24 cellular contexts compared by ENCODE assay signal in the genomic region with DNA sequence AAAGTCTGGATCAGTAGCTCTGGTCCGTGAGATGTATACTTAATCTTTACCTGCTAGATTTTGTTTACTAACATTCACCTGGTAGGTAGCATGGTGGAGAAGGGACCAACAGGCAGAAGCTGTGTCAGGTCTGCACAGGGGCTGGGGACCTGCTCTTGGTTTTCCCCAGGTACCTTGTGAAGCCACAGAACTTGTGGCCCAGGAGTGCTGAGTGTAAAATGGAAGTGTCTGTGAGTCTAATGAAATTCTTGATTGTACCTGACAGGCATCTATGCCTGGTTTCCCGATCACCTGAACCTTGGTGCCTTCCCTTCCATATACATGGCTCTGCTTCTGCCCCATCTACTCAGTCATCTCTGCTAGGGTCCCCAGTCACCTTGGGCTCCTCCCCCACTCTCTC.
"Had no signal": no experiment of that assay in that cellular context is flagged by ENCODE, and none has a peak within 500 bp of the region (broad histone marks: within the 10 kb centered on the region; RNA-seq: fewer than 3 reads in every experiment).

No MANE protein-coding gene starts in this region.

- H3K27ac ChIP-seq: heart left ventricle, hepatocyte, prostate gland, sigmoid colon, stomach, thyroid gland, vagina had no signal

- H3K9me3 ChIP-seq: heart left ventricle, prostate gland, sigmoid colon, stomach, thyroid gland, vagina had no signal

- H3K79me2 ChIP-seq: hepatocyte had no signal

- H3K36me3 ChIP-seq: prostate gland had no signal

- H2AFZ ChIP-seq: hepatocyte had no signal

- H3K4me3 ChIP-seq: heart left ventricle, hepatocyte, prostate gland, sigmoid colon, stomach, thyroid gland, vagina had no signal

- H3K4me2 ChIP-seq: hepatocyte had no signal

- ATAC-seq: heart left ventricle; left lobe of liver; naive thymus-derived CD8-positive, alpha-beta T cell; right cardiac atrium; stimulated activated effector memory CD8-positive, alpha-beta T cell treated with anti-CD3 and anti-CD28 coated beads, Interleukin-12 subunit alpha, Interleukin-12 subunit beta, amount 100 ng/mL, for 72 hours had no signal

- H3K4me1 ChIP-seq: prostate gland, thyroid gland had no signal

- DNase-seq: effector CD8-positive, alpha-beta T cell; erythroblast; heart left ventricle; kidney; mesendoderm; midbrain; naive thymus-derived CD8-positive, alpha-beta T cell; nephron progenitor cell; nucleus accumbens; right cardiac atrium; sigmoid colon; stimulated activated CD4-positive, alpha-beta T cell treated with anti-CD3 and anti-CD28 coated beads, Interleukin-2, amount 100 ng/mL, for 24 hours; stimulated activated CD4-positive, alpha-beta T cell treated with anti-CD3 and anti-CD28 coated beads, Interleukin-4, amount 100 ng/mL, for 24 hours; stimulated activated naive CD4-positive, alpha-beta T cell treated with Interleukin-2 at 50 U/mL for 16 hours; stomach; thyroid gland; trophoblast cell had no signal

- FAIRE-seq: endothelial cell of umbilical vein, frontal cortex, kidney had no signal

- H3K27me3 ChIP-seq: heart left ventricle, hepatocyte, sigmoid colon, stomach, thyroid gland, vagina had no signal
